Comparison of ENCODE assay signal across 17 cellular contexts in the genomic region with DNA sequence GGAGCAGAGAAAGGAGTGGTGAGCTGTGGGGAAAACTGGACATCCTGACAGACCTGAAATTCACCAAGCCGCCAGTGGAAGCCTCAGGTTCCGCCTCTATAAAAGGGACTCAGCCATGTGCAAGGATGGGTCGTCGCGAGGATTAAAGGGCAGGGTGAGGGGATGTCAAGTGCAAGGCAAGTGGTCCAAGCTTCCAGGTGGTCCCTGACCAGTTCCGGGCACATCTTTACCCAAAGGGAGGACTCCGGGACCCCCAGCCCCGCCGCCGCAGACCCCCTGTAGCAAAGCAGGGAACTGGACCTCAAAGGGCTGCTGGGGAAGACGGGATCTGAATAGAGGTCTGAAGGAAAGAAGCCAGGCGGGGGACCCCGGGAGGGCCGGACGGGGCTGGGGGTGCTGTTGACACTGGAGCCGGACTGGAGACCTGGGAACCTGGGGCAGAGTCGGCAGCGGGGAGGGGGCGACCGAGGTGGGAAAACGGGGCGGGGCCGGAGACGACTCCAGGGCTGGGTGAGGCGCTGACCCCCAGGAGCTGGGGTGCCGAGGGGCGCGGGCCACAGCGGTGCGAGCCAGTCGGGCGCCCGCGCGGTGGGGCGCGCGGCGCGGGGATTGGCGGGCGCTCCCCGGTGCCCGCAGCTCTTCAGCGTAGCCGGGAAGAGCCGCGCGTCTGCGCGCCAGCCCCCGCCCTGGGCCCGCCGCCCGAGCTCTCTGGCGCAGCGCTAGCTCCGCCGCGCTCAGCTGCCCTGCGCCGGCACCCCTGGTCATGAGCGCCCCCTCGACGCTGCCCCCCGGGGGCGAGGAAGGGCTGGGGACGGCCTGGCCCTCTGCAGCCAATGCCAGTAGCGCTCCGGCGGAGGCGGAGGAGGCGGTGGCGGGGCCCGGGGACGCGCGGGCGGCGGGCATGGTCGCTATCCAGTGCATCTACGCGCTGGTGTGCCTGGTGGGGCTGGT. TPM values are rescaled to one million over a fixed set of nuclear protein-coding genes. Genes with fewer than 3 reads are reported as not detected.
DNase-seq lines count a peak whose midpoint lies in the region; ATAC-seq, FAIRE-seq and TF ChIP-seq lines count a peak whose summit lies in the region.
"Had no signal": no experiment of that assay in that cellular context is flagged by ENCODE, and none has a peak within 500 bp of the region (broad histone marks: within the 10 kb centered on the region; RNA-seq: fewer than 3 reads in every experiment).

A gene with protein sequence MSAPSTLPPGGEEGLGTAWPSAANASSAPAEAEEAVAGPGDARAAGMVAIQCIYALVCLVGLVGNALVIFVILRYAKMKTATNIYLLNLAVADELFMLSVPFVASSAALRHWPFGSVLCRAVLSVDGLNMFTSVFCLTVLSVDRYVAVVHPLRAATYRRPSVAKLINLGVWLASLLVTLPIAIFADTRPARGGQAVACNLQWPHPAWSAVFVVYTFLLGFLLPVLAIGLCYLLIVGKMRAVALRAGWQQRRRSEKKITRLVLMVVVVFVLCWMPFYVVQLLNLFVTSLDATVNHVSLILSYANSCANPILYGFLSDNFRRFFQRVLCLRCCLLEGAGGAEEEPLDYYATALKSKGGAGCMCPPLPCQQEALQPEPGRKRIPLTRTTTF (plus strand): TSS at position 592 of the 951 bp plus-strand sequence. CDS start 172 bp downstream, at position 764.

- H4K20me1 ChIP-seq in IMR-90 (ENCODE audit: insufficient read depth, low read length) (no peaks in the 10 kb centered on the region), endothelial cell of umbilical vein (replicated peaks; ENCODE audit: control insufficient read depth, extremely low read depth, insufficient read depth, low read length) (no peaks in the 10 kb centered on the region)

- no peak within 1 kb of the TSS for H3K27ac Mint-ChIP-seq in activated CD8-positive, alpha-beta memory T cell treated with anti-CD3 and anti-CD28 coated beads, Interleukin-2, amount 10 ng/mL, durations not matched to agents 7 days and 5 days
- H3K27ac Mint-ChIP-seq: immature natural killer cell; T-helper 1 cell treated with Interleukin-12 subunit alpha and Interleukin-12 subunit beta and Interleukin-4 antibody, amounts not matched to agents 30 μg/mL and 1 μg/mL, for 36 hours had no signal

- H3K9ac ChIP-seq in IMR-90 (ENCODE audit: low read depth, low read length): no peak within 1 kb of the TSS
- no peak within 1 kb of the TSS for H3K9ac ChIP-seq in endothelial cell of umbilical vein (replicated peaks; ENCODE audit: extremely low read depth, insufficient read depth, low read length)

- H3K4me3 ChIP-seq in IMR-90 (ENCODE audit: insufficient read depth, low read depth, low read length) (no peak within 1 kb of the TSS), endothelial cell of umbilical vein (replicated peaks in 1 of 3; ENCODE audit: insufficient read depth in 1 of 3, low read depth in 1 of 3, low read length in 3 of 3) (no peak within 1 kb of the TSS), stomach (peak within 1 kb of the TSS; percentile 15 to 42 (median 25))

- H3K9me1 ChIP-seq in IMR-90 (ENCODE audit: insufficient read depth, low read length) (no peaks in the 10 kb centered on the region), endothelial cell of umbilical vein (replicated peaks; ENCODE audit: control insufficient read depth, extremely low read depth, insufficient read depth, low read length) (no peaks in the 10 kb centered on the region)

- H3K79me1 ChIP-seq in IMR-90 (ENCODE audit: low read depth in 1 of 2, low read length in 2 of 2): no peaks in the 10 kb centered on the region

- no peak within 1 kb of the TSS for H2AK5ac ChIP-seq in IMR-90 (ENCODE audit: low read depth, low read length)

- intact Hi-C loops in IMR-90 (cut with micrococcal nuclease): no loop called here
- intact Hi-C loops in endothelial cell of umbilical vein (cut with micrococcal nuclease): no loop called here
- intact Hi-C loops in stomach (cut with DNase I; ENCODE audit: low total_unique reads): loop anchor here (10.0 kb wide), 1 partner anchor 340 kb away; no protein-coding TSS in a partner anchor

- TF ChIP-seq EP300 in stomach (IDR thresholded peaks at IDR 0.05): no peak

- 28% methylated on average over 29 of the region's 83 CpGs; no CpG with 5 or more reads in 1 of the 2 experiments for WGBS in IMR-90 (ENCODE audit: extremely low coverage in 2 of 2, insufficient read length in 1 of 2), 2 experiments
- WGBS in stomach, 5 donors: 20 to 46% (median 27%) methylated on average over 29 to 83 of the region's 83 CpGs

- H3K27ac ChIP-seq in IMR-90 (ENCODE audit: insufficient read depth, low read length) (no peak within 1 kb of the TSS), endothelial cell of umbilical vein (ENCODE audit: insufficient read depth, low read depth, low read length) (no peak within 1 kb of the TSS), stomach (no peak within 1 kb of the TSS)

- ATAC-seq in IMR-90 (ENCODE audit: low read depth) (no peak), GM18858 (IDR thresholded peaks at IDR 0.05; ENCODE audit: unreplicated experiment) (no peak)
- no peak for ATAC-seq in activated CD8-positive, alpha-beta memory T cell treated with anti-CD3 and anti-CD28 coated beads, Interleukin-2, amount 10 ng/mL, durations not matched to agents 7 days and 5 days
- ATAC-seq: stimulated activated naive CD8-positive, alpha-beta T cell treated with anti-CD3 and anti-CD28 coated beads, Interleukin-15, Interleukin-2, amounts not matched to agents 100 U/mL and 50 U/mL, for 24 hours had no signal

- H2BK5ac ChIP-seq in IMR-90 (ENCODE audit: low read depth, low read length, poor library complexity, severe bottlenecking): no peak within 1 kb of the TSS

- H3K4me2 ChIP-seq in IMR-90 (ENCODE audit: low read depth, low read length): no peak within 1 kb of the TSS
- H3K4me2 ChIP-seq in endothelial cell of umbilical vein (ENCODE audit: insufficient read depth, low read length): no peak within 1 kb of the TSS

- H3K36me3 Mint-ChIP-seq in activated CD8-positive, alpha-beta memory T cell treated with anti-CD3 and anti-CD28 coated beads, Interleukin-2, amount 10 ng/mL, durations not matched to agents 7 days and 5 days: no peaks in the 10 kb centered on the region
- H3K36me3 Mint-ChIP-seq: immature natural killer cell had no signal

- TF ChIP-seq CTCF in IMR-90 (conservative IDR thresholded peaks at IDR 0.05; ENCODE audit: low read depth, low read length): no peak
- TF ChIP-seq CTCF in endothelial cell of umbilical vein (IDR thresholded peaks at IDR 0.05; ENCODE audit: extremely low read depth in 1 of 2, insufficient read depth in 1 of 2, low read depth in 1 of 2, low read length in 2 of 2): no peak
- TF ChIP-seq CTCF in stomach (IDR thresholded peaks at IDR 0.05): no peak

- H2AFZ ChIP-seq in IMR-90 (replicated peaks; ENCODE audit: low read length, poor library complexity) (peak within 1 kb of the TSS; percentile 21), endothelial cell of umbilical vein (ENCODE audit: low read depth, low read length) (no peak within 1 kb of the TSS)

- H4K5ac ChIP-seq in IMR-90 (ENCODE audit: low read depth, low read length): no peak within 1 kb of the TSS

- H3K18ac ChIP-seq in IMR-90 (ENCODE audit: low read depth, low read length): no peak within 1 kb of the TSS

- H3K9me3 Mint-ChIP-seq in activated CD8-positive, alpha-beta memory T cell treated with anti-CD3 and anti-CD28 coated beads, Interleukin-2, amount 10 ng/mL, durations not matched to agents 7 days and 5 days (ENCODE audit: low read depth): no peaks in the 10 kb centered on the region
- H3K9me3 Mint-ChIP-seq: immature natural killer cell; T-helper 1 cell treated with Interleukin-12 subunit alpha and Interleukin-12 subunit beta and Interleukin-4 antibody, amounts not matched to agents 30 μg/mL and 1 μg/mL, for 36 hours had no signal

- no peak within 1 kb of the TSS for H4K91ac ChIP-seq in IMR-90 (ENCODE audit: insufficient read depth, low read depth, low read length)

- no peak within 1 kb of the TSS for H2BK15ac ChIP-seq in IMR-90 (ENCODE audit: low read depth, low read length)

- BruUV-seq in IMR-90 (replicated peaks; lab: Mats Ljungman, UMichigan) (no TSS peak), endothelial cell of umbilical vein (replicated peaks; lab: Mats Ljungman, UMichigan) (no TSS peak)

- H3K9me3 ChIP-seq in IMR-90 (ENCODE audit: control insufficient read depth, insufficient read depth, low read length) (no peaks in the 10 kb centered on the region), endothelial cell of umbilical vein (replicated peaks; ENCODE audit: control insufficient read depth, insufficient read depth, low read length) (no peaks in the 10 kb centered on the region), stomach (no peaks in the 10 kb centered on the region)

- H3K27me3 ChIP-seq in IMR-90 (ENCODE audit: control insufficient read depth, insufficient read depth, low read length) (peaks cover 29% of the 10 kb centered on the region), endothelial cell of umbilical vein (ENCODE audit: control insufficient read depth in 2 of 2, insufficient read depth in 2 of 2, low read length in 2 of 2) (peaks cover 9 to 26% of the 10 kb centered on the region in 2 experiments), stomach (peaks cover 0 to 41% (median 15%) of the 10 kb centered on the region in 3 donors)

- POLR2A ChIA-PET in IMR-90 (lab: Charles Lee; ENCODE audit: unreplicated experiment) (no interaction called here), endothelial cell of umbilical vein (lab: Charles Lee) (no interaction called here)

- no peak within 1 kb of the TSS for H3K4me3 Mint-ChIP-seq in activated CD8-positive, alpha-beta memory T cell treated with anti-CD3 and anti-CD28 coated beads, Interleukin-2, amount 10 ng/mL, durations not matched to agents 7 days and 5 days
- H3K4me3 Mint-ChIP-seq: immature natural killer cell; T-helper 1 cell treated with Interleukin-12 subunit alpha and Interleukin-12 subunit beta and Interleukin-4 antibody, amounts not matched to agents 30 μg/mL and 1 μg/mL, for 36 hours had no signal

- H2AK9ac ChIP-seq in IMR-90 (replicated peaks; ENCODE audit: low read depth, low read length, poor library complexity): no peak within 1 kb of the TSS

- H3K4me1 Mint-ChIP-seq in activated CD8-positive, alpha-beta memory T cell treated with anti-CD3 and anti-CD28 coated beads, Interleukin-2, amount 10 ng/mL, durations not matched to agents 7 days and 5 days: no peaks in the 10 kb centered on the region
- H3K4me1 Mint-ChIP-seq: immature natural killer cell had no signal

- no peak within 1 kb of the TSS for H2BK120ac ChIP-seq in IMR-90 (ENCODE audit: low read depth, low read length)

- H3K36me3 ChIP-seq in IMR-90 (ENCODE audit: control insufficient read depth, insufficient read depth, low read length): no peaks in the 10 kb centered on the region
- no peaks in the 10 kb centered on the region for H3K36me3 ChIP-seq in endothelial cell of umbilical vein (ENCODE audit: control insufficient read depth in 2 of 2, extremely low read depth in 1 of 2, insufficient read depth in 2 of 2, low read length in 2 of 2)
- no peaks in the 10 kb centered on the region for H3K36me3 ChIP-seq in stomach

- H3K56ac ChIP-seq in IMR-90 (ENCODE audit: extremely low read depth, insufficient read depth, low read length): no peak within 1 kb of the TSS

- peaks cover 8% of the 10 kb centered on the region for H3K27me3 Mint-ChIP-seq in activated CD8-positive, alpha-beta memory T cell treated with anti-CD3 and anti-CD28 coated beads, Interleukin-2, amount 10 ng/mL, durations not matched to agents 7 days and 5 days

- FAIRE-seq in endothelial cell of umbilical vein (lab: Jason Lieb, UNC): no peak

- CTCF ChIA-PET in IMR-90 (lab: Yijun Ruan, JAX) (no interaction called here), endothelial cell of umbilical vein (lab: Charles Lee) (interaction anchor here (1.1 to 1.4 kb wide), 2 partner anchors 343 kb away, joined by 3 to 9 read pairs; no protein-coding TSS in a partner anchor)
- CTCF ChIA-PET in activated CD8-positive, alpha-beta memory T cell treated with anti-CD3 and anti-CD28 coated beads, Interleukin-2, amount 10 ng/mL, durations not matched to agents 7 days and 5 days (lab: Charles Lee): no interaction called here

- no peak within 1 kb of the TSS for H3K4ac ChIP-seq in IMR-90 (ENCODE audit: low read depth, low read length)

- dilution Hi-C loops in IMR-90 (cut with HindIII; ENCODE audit: low sequenced_read_pairs, unreplicated experiment) (no loop called here), endothelial cell of umbilical vein (cut with MboI; ENCODE audit: extremely low pct_ligation_motif_present, low sequenced_read_pairs) (no loop called here)

- H3K79me2 ChIP-seq in endothelial cell of umbilical vein (ENCODE audit: control insufficient read depth, insufficient read depth, low read length): no peaks in the 10 kb centered on the region

- H3K4me1 ChIP-seq in IMR-90 (ENCODE audit: control insufficient read depth, insufficient read depth, low read length) (no peaks in the 10 kb centered on the region; the same call in 1 of the 2 replicates), endothelial cell of umbilical vein (ENCODE audit: control insufficient read depth, extremely low read depth, insufficient read depth, low read length) (no peaks in the 10 kb centered on the region), stomach (peaks cover 5 to 8% (median 8%) of the 10 kb centered on the region in 4 donors)

- H3K23ac ChIP-seq in IMR-90 (ENCODE audit: low read depth, low read length): no peak within 1 kb of the TSS

- TF ChIP-seq RAD21 in IMR-90 (IDR thresholded peaks at IDR 0.05; ENCODE audit: low read length): no peak

- H2BK20ac ChIP-seq in IMR-90 (ENCODE audit: low read depth, low read length): no peak within 1 kb of the TSS

- in situ Hi-C loops in IMR-90 (cut with MboI; ENCODE audit: low sequenced_read_pairs): no loop called here

- H4K8ac ChIP-seq in IMR-90 (ENCODE audit: low read depth in 2 of 2, low read length in 2 of 2): no peak within 1 kb of the TSS

- TF ChIP-seq POLR2A in IMR-90 (IDR thresholded peaks at IDR 0.05; ENCODE audit: low read depth, low read length) (no peak), endothelial cell of umbilical vein (IDR thresholded peaks at IDR 0.05; ENCODE audit: low read depth, low read length) (no peak), stomach (IDR thresholded peaks at IDR 0.05) (no peak)

- DNase-seq in IMR-90 (no peak), endothelial cell of umbilical vein (ENCODE audit: low read depth, low spot score) (no peak), left kidney (ENCODE audit: low read depth, low spot score) (peak; percentile 47), stomach (no peak), cerebellar nuclear complex (lab: John Stamatoyannopoulos, UW) (no peak)
- no peak for DNase-seq in activated CD8-positive, alpha-beta memory T cell treated with anti-CD3 and anti-CD28 coated beads, Interleukin-2, amount 10 ng/mL, durations not matched to agents 7 days and 5 days
- DNase-seq: activated CD4-positive, CD25-positive, alpha-beta regulatory T cell treated with anti-CD3 and anti-CD28 coated beads, Interleukin-2, amount 50 U/mL, for 72 hours; activated effector memory CD4-positive, alpha-beta T cell treated with anti-CD3 and anti-CD28 coated beads, Interleukin-2, amount 50 U/mL, for 16 hours; AML-193; immature natural killer cell; NCI-H2107; NCI-H774; occipital lobe; stimulated activated naive CD8-positive, alpha-beta T cell treated with anti-CD3 and anti-CD28 coated beads, Interleukin-15, Interleukin-2, amounts not matched to agents 100 U/mL and 50 U/mL, for 24 hours had no signal

- no peak within 1 kb of the TSS for H3K14ac ChIP-seq in IMR-90 (replicated peaks; ENCODE audit: low read depth, low read length)

RNA-seq across cellular contexts. Expression of the gene that starts here (rescaled TPM):
- not detected in 2 replicates for total RNA-seq in IMR-90 (2012; rRNA removed)
- not detected in 2 replicates for polyA plus RNA-seq in IMR-90 (2012; rRNA removed)
- not detected in 2 replicates for polyA plus RNA-seq in IMR-90 (2012; cell fraction: cytosol; rRNA removed)
- not detected in 2 replicates for polyA plus RNA-seq in IMR-90 (2012; cell fraction: nucleus; rRNA removed; ENCODE audit: low replicate concordance)
- total RNA-seq in endothelial cell of umbilical vein: not detected in 2 replicates
- not detected in 2 replicates for polyA plus RNA-seq in endothelial cell of umbilical vein
- polyA plus RNA-seq in endothelial cell of umbilical vein (2011; cell fraction: cytosol; rRNA removed): not detected in 2 replicates
- not detected in 2 replicates for polyA plus RNA-seq in endothelial cell of umbilical vein (2011; cell fraction: nucleus; rRNA removed)
- polyA plus RNA-seq in endothelial cell of umbilical vein (2012): not detected in 2 replicates
- not detected in 2 replicates for polyA minus RNA-seq in endothelial cell of umbilical vein
- polyA minus RNA-seq in endothelial cell of umbilical vein (2011; cell fraction: cytosol; rRNA and poly(A)+ RNA removed): not detected
- not detected in 2 replicates for polyA minus RNA-seq in endothelial cell of umbilical vein (2011; cell fraction: nucleus; rRNA and poly(A)+ RNA removed)
- total RNA-seq in stomach: not detected
- not detected for polyA plus RNA-seq in stomach
- total RNA-seq in activated CD8-positive, alpha-beta memory T cell treated with anti-CD3 and anti-CD28 coated beads, Interleukin-2, amount 10 ng/mL, durations not matched to agents 7 days and 5 days: not detected
- total RNA-seq: occipital lobe, skeletal muscle tissue had no signal
- polyA plus RNA-seq: immature natural killer cell had no signal

Comparison
In these comparisons a context has a peak if more than half of its experiments do, and no peak if none do; other contexts are left out.
1. H3K4me3 ChIP-seq: peak in stomach (4 of 4); none in IMR-90 (single experiment) and endothelial cell of umbilical vein (0 of 3).